In genomic region chr17:32320847-32321246, GRCh38 we compare ENCODE assay signal across 2 cellular contexts.
TF ChIP-seq lines count a peak whose summit lies in the region.

No MANE protein-coding gene starts in this region.

TF ChIP-seq in IMR-90, 13 proteins besides CTCF, POLR2A, EP300 and RAD21:
- TF ChIP-seq FOS (IDR thresholded peaks at IDR 0.05; ENCODE audit: low read depth, low read length) (no peak), RCOR1 (IDR thresholded peaks at IDR 0.05; ENCODE audit: insufficient replicate concordance, low read length) (no peak), NFE2L2 (IDR thresholded peaks at IDR 0.05; ENCODE audit: low read depth, low read length) (no peak), MAZ (IDR thresholded peaks at IDR 0.05; ENCODE audit: borderline replicate concordance, low read depth, low read length) (no peak), BHLHE40 (IDR thresholded peaks at IDR 0.05; ENCODE audit: low read depth, low read length) (no peak), MAFK (IDR thresholded peaks at IDR 0.05; ENCODE audit: low read depth, low read length) (no peak), USF2 (IDR thresholded peaks at IDR 0.05; ENCODE audit: low read depth, low read length) (no peak)
- TF ChIP-seq, protein P1, sequence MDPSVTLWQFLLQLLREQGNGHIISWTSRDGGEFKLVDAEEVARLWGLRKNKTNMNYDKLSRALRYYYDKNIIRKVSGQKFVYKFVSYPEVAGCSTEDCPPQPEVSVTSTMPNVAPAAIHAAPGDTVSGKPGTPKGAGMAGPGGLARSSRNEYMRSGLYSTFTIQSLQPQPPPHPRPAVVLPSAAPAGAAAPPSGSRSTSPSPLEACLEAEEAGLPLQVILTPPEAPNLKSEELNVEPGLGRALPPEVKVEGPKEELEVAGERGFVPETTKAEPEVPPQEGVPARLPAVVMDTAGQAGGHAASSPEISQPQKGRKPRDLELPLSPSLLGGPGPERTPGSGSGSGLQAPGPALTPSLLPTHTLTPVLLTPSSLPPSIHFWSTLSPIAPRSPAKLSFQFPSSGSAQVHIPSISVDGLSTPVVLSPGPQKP (IDR thresholded peaks at IDR 0.05; ENCODE audit: borderline replicate concordance, low read depth, low read length): no peak

TF ChIP-seq in H1, 55 proteins besides CTCF, POLR2A, EP300 and RAD21:
- TF ChIP-seq KDM5A (IDR thresholded peaks at IDR 0.05; ENCODE audit: low read length) (no peak), SP2 (IDR thresholded peaks at IDR 0.05; ENCODE audit: low read length) (no peak), ATF2 (IDR thresholded peaks at IDR 0.05; ENCODE audit: low read length) (no peak), CBX5 (IDR thresholded peaks at IDR 0.05; ENCODE audit: low read depth, low read length) (no peak), CREB1 (IDR thresholded peaks at IDR 0.05) (no peak), BACH1 (IDR thresholded peaks at IDR 0.05; ENCODE audit: low read length) (no peak), NRF1 (IDR thresholded peaks at IDR 0.05; ENCODE audit: low read depth, low read length) (no peak), RXRA (IDR thresholded peaks at IDR 0.05; ENCODE audit: insufficient read depth, low read depth, low read length) (no peak), SP4 (IDR thresholded peaks at IDR 0.05; ENCODE audit: low read length) (no peak), RFX5 (IDR thresholded peaks at IDR 0.05; ENCODE audit: borderline replicate concordance, low read depth, low read length) (no peak), TEAD4 (IDR thresholded peaks at IDR 0.05; ENCODE audit: low read depth, low read length) (no peak), CTBP2 (IDR thresholded peaks at IDR 0.05; ENCODE audit: borderline replicate concordance, insufficient read depth, insufficient read length, low read length) (no peak), JUN (IDR thresholded peaks at IDR 0.05; ENCODE audit: low read depth, low read length) (no peak), KDM1A (IDR thresholded peaks at IDR 0.05; ENCODE audit: borderline replicate concordance, low read length) (no peak), POLR2AphosphoS5 (IDR thresholded peaks at IDR 0.05; ENCODE audit: low read depth, low read length) (no peak), EGR1 (IDR thresholded peaks at IDR 0.05; ENCODE audit: borderline replicate concordance, low read depth, low read length) (no peak), SUZ12 (IDR thresholded peaks at IDR 0.05; ENCODE audit: low read length) (no peak), SIN3A (conservative IDR thresholded peaks at IDR 0.05 in 1 of 2, IDR thresholded peaks at IDR 0.05 in 1 of 2; ENCODE audit: low read depth in 1 of 2, low read length in 2 of 2) (no peak), FOSL1 (IDR thresholded peaks at IDR 0.05; ENCODE audit: insufficient read depth, low read depth, low read length) (no peak)
TF ChIP-seq in H1: peak in this region for 0.
